Comparison of ENCODE assay signal across 35 cellular contexts in the genomic region with DNA sequence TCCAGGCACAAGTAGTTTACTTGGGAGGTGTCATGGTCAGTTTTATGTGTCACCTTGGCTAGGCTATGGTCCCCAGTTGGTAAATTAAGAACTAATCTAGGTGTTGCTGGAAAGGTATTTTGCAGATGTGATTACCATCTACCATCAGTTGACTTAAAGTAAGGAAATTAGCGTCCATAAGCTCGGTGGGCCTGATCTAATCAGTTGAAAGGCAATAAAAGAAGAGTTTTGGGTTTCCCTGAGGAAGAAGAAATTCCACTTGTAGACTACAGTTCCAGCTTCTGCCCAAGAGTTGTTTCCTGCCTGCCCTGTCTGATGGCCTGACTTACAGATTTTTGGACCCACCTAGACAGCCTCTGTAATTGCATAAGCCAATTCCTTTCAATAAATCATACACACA.
"Had no signal": no experiment of that assay in that cellular context is flagged by ENCODE, and none has a peak within 500 bp of the region (broad histone marks: within the 10 kb centered on the region; RNA-seq: fewer than 3 reads in every experiment).

No MANE protein-coding gene starts in this region.

- H3K4me3 ChIP-seq: MG63 had no signal

- H3K36me3 ChIP-seq: MG63 had no signal

- H3K27me3 ChIP-seq: MG63 had no signal

- DNase-seq: Karpas-422, Kasumi-1, MG63, MM.1S, MV-4-11, NCI-H1048, NCI-H1092, NCI-H1092 treated with DMSO at 0.1 percent for 48 hours, NCI-H1105, NCI-H1105 treated with DMSO at 0.1 percent for 48 hours, NCI-H1417, NCI-H1417 treated with DMSO at 0.1 percent for 48 hours, NCI-H1436, NCI-H1436 treated with DMSO at 0.1 percent for 48 hours, NCI-H146, NCI-H1694, NCI-H1694 treated with DMSO at 0.1 percent for 48 hours, NCI-H187, NCI-H187 treated with DMSO at 0.1 percent for 48 hours, NCI-H1930, NCI-H2029, NCI-H2029 treated with DMSO at 0.1 percent for 48 hours, NCI-H2081, NCI-H2081 treated with DMSO at 0.1 percent for 48 hours, NCI-H2107, NCI-H2171, NCI-H2227 treated with DMSO at 0.1 percent for 48 hours, NCI-H226, NCI-H345, NCI-H446, NCI-H446 treated with DMSO at 0.1 percent for 48 hours, NCI-H510A, NCI-H510A treated with DMSO at 0.1 percent for 48 hours, NCI-H524, NCI-H524 treated with DMSO at 0.1 percent for 48 hours had no signal
